21 cellular contexts compared by ENCODE assay signal in genomic region chr12:43736921-43737440, GRCh38. TPM values are rescaled to one million over a fixed set of nuclear protein-coding genes. Genes with fewer than 3 reads are reported as not detected.
A peak's percentile ranks its signal among the peaks of the same experiment; 100 is the strongest.
DNase-seq lines count a peak whose midpoint lies in the region; TF ChIP-seq lines count a peak whose summit lies in the region.
"Had no signal": no experiment of that assay in that cellular context is flagged by ENCODE, and none has a peak within 500 bp of the region (broad histone marks: within the 10 kb centered on the region; RNA-seq: fewer than 3 reads in every experiment).

No MANE protein-coding gene starts in this region.

- H3K79me2 ChIP-seq in GM23248 (ENCODE audit: insufficient read depth) = no peaks in the 10 kb centered on the region
- peaks cover 2% of the 10 kb centered on the region for H3K79me2 ChIP-seq in osteoblast (ENCODE audit: insufficient read depth, low read length)

- H3K36me3 ChIP-seq in GM23248 (ENCODE audit: low read depth) (peaks cover 25% of the 10 kb centered on the region), brain microvascular endothelial cell (replicated peaks) (peaks cover 11% of the 10 kb centered on the region), osteoblast (ENCODE audit: insufficient read depth, low read length) (peaks cover 38% of the 10 kb centered on the region)

- H3K4me1 ChIP-seq in GM23248 (ENCODE audit: insufficient read depth) (peaks cover 40% of the 10 kb centered on the region), osteoblast (ENCODE audit: insufficient read depth, low read length) (peaks cover 48% of the 10 kb centered on the region)
- H3K4me1 ChIP-seq: A549; BLaER1 treated with 17β-estradiol and CSF1 and Interleukin-3, amounts not matched to agents 10 nM and 100 nM; Caco-2; Peyer's patch had no signal

- H3K27me3 ChIP-seq in GM23248 (replicated peaks; ENCODE audit: insufficient read depth) (no peaks in the 10 kb centered on the region), brain microvascular endothelial cell (replicated peaks) (no peaks in the 10 kb centered on the region), osteoblast (ENCODE audit: insufficient read depth, low read length) (no peaks in the 10 kb centered on the region)
- H3K27me3 ChIP-seq: BLaER1 treated with 17β-estradiol and CSF1 and Interleukin-3, amounts not matched to agents 10 nM and 100 nM; Peyer's patch had no signal

- H3K4me3 ChIP-seq in GM23248 (no peak overlapping the region), brain microvascular endothelial cell (ENCODE audit: low read depth, low read length) (no peak overlapping the region), osteoblast (ENCODE audit: insufficient read depth, low read length) (no peak overlapping the region), coronary artery (no peak overlapping the region)
- H3K4me3 ChIP-seq: A549; BLaER1 treated with 17β-estradiol and CSF1 and Interleukin-3, amounts not matched to agents 10 nM and 100 nM; Peyer's patch had no signal

- WGBS in GM23248 (ENCODE audit: low coverage in 1 of 2, low lambda C conversion rate in 2 of 2, missing lambda C conversion rate in 2 of 2), 2 experiments = 33 to 43% methylated on average over 3 of the region's 3 CpGs

- peaks cover 22% of the 10 kb centered on the region; the same call in 1 of the 2 replicates for H3F3A ChIP-seq in GM23248 (ENCODE audit: insufficient read depth)

- H4K20me1 ChIP-seq in GM23248 (ENCODE audit: insufficient read depth) (no peaks in the 10 kb centered on the region), osteoblast (ENCODE audit: insufficient read depth, low read length) (no peaks in the 10 kb centered on the region)
- H4K20me1 ChIP-seq: BLaER1 treated with 17β-estradiol and CSF1 and Interleukin-3, amounts not matched to agents 10 nM and 100 nM had no signal

- H3K9me3 ChIP-seq in GM23248 (ENCODE audit: low read depth) (no peaks in the 10 kb centered on the region), osteoblast (ENCODE audit: low read depth, low read length) (no peaks in the 10 kb centered on the region)
- H3K9me3 ChIP-seq: A549; BLaER1 treated with 17β-estradiol and CSF1 and Interleukin-3, amounts not matched to agents 10 nM and 100 nM; Caco-2; Peyer's patch had no signal

- H3K4me2 ChIP-seq in GM23248 (ENCODE audit: unreplicated experiment) (peak overlapping the region; percentile 17), osteoblast (ENCODE audit: insufficient read depth, low read length) (peak overlapping the region; percentile 64)
- H3K4me2 ChIP-seq: A549; BLaER1 treated with 17β-estradiol and CSF1 and Interleukin-3, amounts not matched to agents 10 nM and 100 nM; KMS-11 had no signal

- no peak overlapping the region for H3K27ac Mint-ChIP-seq in HFFc6
- H3K27ac Mint-ChIP-seq: CD4-positive, alpha-beta memory T cell had no signal

- H3K9ac ChIP-seq in GM23248 = no peak overlapping the region
- H3K9ac ChIP-seq: BLaER1 treated with 17β-estradiol and CSF1 and Interleukin-3, amounts not matched to agents 10 nM and 100 nM; KMS-11 had no signal

- DNase-seq in GM23248 = no peak
- DNase-seq in HFFc6 = no peak
- no peak for DNase-seq in brain microvascular endothelial cell
- DNase-seq in osteoblast (ENCODE audit: insufficient read length, low spot score, missing footprints) = peak; percentile 21
- no peak for DNase-seq in GM20000 (ENCODE audit: low spot score)
- DNase-seq in Ammon's horn (ENCODE audit: low spot score) = no peak
- DNase-seq in ACHN = no peak
- no peak for DNase-seq in coronary artery (ENCODE audit: low spot score)
- DNase-seq: Caco-2; CD4-positive, alpha-beta memory T cell; DND-41; GOT3; NCI-H1105; NCI-H146; NCI-H2029; NCI-H524 treated with DMSO at 0.1 percent for 48 hours; NCI-H82; Peyer's patch had no signal

- peaks cover 46% of the 10 kb centered on the region for H3K4me1 Mint-ChIP-seq in HFFc6 (ENCODE audit: low read depth)

- H3K27me3 Mint-ChIP-seq in HFFc6 (ENCODE audit: insufficient read depth) = no peaks in the 10 kb centered on the region; the same call in 1 of the 2 replicates
- H3K27me3 Mint-ChIP-seq: CD4-positive, alpha-beta memory T cell had no signal

- H3K27ac ChIP-seq in GM23248 (no peak overlapping the region), brain microvascular endothelial cell (peak overlapping the region; percentile 49), osteoblast (ENCODE audit: low read depth, low read length) (peak overlapping the region; percentile 65), coronary artery (no peak overlapping the region)
- H3K27ac ChIP-seq: A549; BLaER1 treated with 17β-estradiol and CSF1 and Interleukin-3, amounts not matched to agents 10 nM and 100 nM; KMS-11; Peyer's patch had no signal

- in situ Hi-C loops in GM23248 (cut with MboI) = no loop called here
- in situ Hi-C loops in brain microvascular endothelial cell (cut with HindIII; ENCODE audit: low pct_ligation_motif_present, low sequenced_read_pairs) = no loop called here
- in situ Hi-C loops in ACHN (cut with HindIII; ENCODE audit: low pct_ligation_motif_present, low pct_unique_long_range_greater_than_20kb, low sequenced_read_pairs) = no loop called here

- H3K9me3 Mint-ChIP-seq in HFFc6 = no peaks in the 10 kb centered on the region
- H3K9me3 Mint-ChIP-seq: CD4-positive, alpha-beta memory T cell had no signal

- no peaks in the 10 kb centered on the region for H3K9me2 ChIP-seq in GM23248 (ENCODE audit: insufficient read depth)

- H3K36me3 Mint-ChIP-seq in HFFc6 (ENCODE audit: low read depth) = peaks cover 44% of the 10 kb centered on the region

- H3K4me3 Mint-ChIP-seq in HFFc6 = peak overlapping the region; percentile 23; the same call in 1 of the 2 replicates
- H3K4me3 Mint-ChIP-seq: CD4-positive, alpha-beta memory T cell had no signal

- TF ChIP-seq CTCF in HFFc6 (IDR thresholded peaks at IDR 0.05) (no peak), brain microvascular endothelial cell (IDR thresholded peaks at IDR 0.05; ENCODE audit: low read depth, low read length, missing control alignments) (no peak), osteoblast (IDR thresholded peaks at IDR 0.05; ENCODE audit: extremely low read depth, low read depth, low read length) (no peak), GM20000 (IDR thresholded peaks at IDR 0.05; ENCODE audit: extremely low read depth, missing control alignments) (no peak), coronary artery (IDR thresholded peaks at IDR 0.05) (no peak)

- H2AFZ ChIP-seq in GM23248 (no peak overlapping the region), osteoblast (ENCODE audit: low read length) (no peak overlapping the region)

RNA-seq across cellular contexts. Expression of gene PUS7L, which starts 21.6 kb away (rescaled TPM):
- total RNA-seq in GM23248 (2014; rRNA removed; shearing (Covaris generic)) = 15.0 and 20.6 TPM in 2 replicates
- 23.1 and 23.3 TPM in 2 replicates for polyA plus RNA-seq in GM23248 (2016; fragmentation: Nextera tagmentation; extraction: Ambion mirVana)
- total RNA-seq in HFFc6 (2021; fragmentation: NEBNext Ultra II Directional; extraction: Animal tissue kit (Norgen Biotek cat#: 25700)) = 10 to 100 TPM; 14.3 to 22.6 (median 17.2) TPM
- total RNA-seq in osteoblast = 18.9 and 20.6 TPM in 2 replicates

RNA-seq across cellular contexts. Expression of gene IRAK4, which starts 21.8 kb away (rescaled TPM):
- 17.6 and 24.0 TPM in 2 replicates for total RNA-seq in GM23248 (2014; rRNA removed; shearing (Covaris generic))
- 11.5 and 12.0 TPM in 2 replicates for polyA plus RNA-seq in GM23248 (2016; fragmentation: Nextera tagmentation; extraction: Ambion mirVana)
- total RNA-seq in HFFc6 (2021; fragmentation: NEBNext Ultra II Directional; extraction: Animal tissue kit (Norgen Biotek cat#: 25700)) = 10 to 100 TPM; 11.5 to 13.1 (median 12.0) TPM
- 27.9 and 38.9 TPM in 2 replicates for total RNA-seq in osteoblast

Comparison
In these comparisons a context has a peak if more than half of its experiments do, and no peak if none do; other contexts are left out.
1. H3K27ac ChIP-seq: peak in brain microvascular endothelial cell (single experiment) and osteoblast (single experiment); none in GM23248 (single experiment) and coronary artery (0 of 2).